8 cellular contexts compared by ENCODE assay signal in the genomic region with DNA sequence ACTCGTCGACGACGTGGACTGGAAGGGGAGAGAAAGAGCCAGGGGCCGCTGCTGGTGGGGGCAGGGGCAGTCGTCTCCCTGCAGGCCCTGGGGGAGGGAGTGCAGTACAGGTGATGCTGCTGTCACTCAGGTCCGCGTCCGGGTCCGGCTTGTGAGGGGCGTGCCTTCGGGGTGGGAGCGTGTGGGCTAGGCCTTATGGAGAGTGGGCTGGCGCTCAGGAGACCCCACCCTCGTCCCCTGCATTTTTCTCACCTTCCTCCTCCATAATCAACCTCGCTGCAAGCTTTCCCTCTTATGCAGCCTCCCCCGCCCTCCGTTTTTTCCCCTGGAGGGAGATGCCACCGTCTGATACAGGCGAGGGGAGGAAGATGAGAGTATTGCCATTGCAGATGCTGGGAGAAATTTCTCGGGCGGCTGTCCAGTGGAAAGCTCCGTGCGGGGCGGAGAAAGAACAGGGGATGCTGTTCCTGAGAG. TPM values are rescaled to one million over a fixed set of nuclear protein-coding genes. Genes with fewer than 3 reads are reported as not detected.
DNase-seq lines count a peak whose midpoint lies in the region; ATAC-seq and TF ChIP-seq lines count a peak whose summit lies in the region.

No MANE protein-coding gene starts in this region.

- H3K36me3 Mint-ChIP-seq in activated naive CD8-positive, alpha-beta T cell treated with anti-CD3 and anti-CD28 coated beads, Interleukin-2, amount 10 ng/mL, durations not matched to agents 7 days and 5 days: peaks cover 6% of the 10 kb centered on the region

- H3K9me3 Mint-ChIP-seq in activated naive CD8-positive, alpha-beta T cell treated with anti-CD3 and anti-CD28 coated beads, Interleukin-2, amount 10 ng/mL, durations not matched to agents 7 days and 5 days: no peaks in the 10 kb centered on the region

- DNase-seq in GOT3 (lab: John Stamatoyannopoulos, UW): peak; percentile 33
- DNase-seq in LHCN-M2 (ENCODE audit: low read depth): peak; percentile 48
- no peak for DNase-seq in SK-N-MC (ENCODE audit: low read depth, low spot score)
- DNase-seq in activated naive CD8-positive, alpha-beta T cell treated with anti-CD3 and anti-CD28 coated beads, Interleukin-2, amount 10 ng/mL, durations not matched to agents 7 days and 5 days: peak; percentile 71
- peak; percentile 26 for DNase-seq in left ventricle myocardium inferior
- DNase-seq in psoas muscle: peak; percentile 49 to 77

- no peaks in the 10 kb centered on the region for H3K9me3 ChIP-seq in ES-I3 (ENCODE audit: control insufficient read depth, insufficient read depth, low read length)
- H3K9me3 ChIP-seq in SK-N-MC (ENCODE audit: low read depth, low read length): no peaks in the 10 kb centered on the region
- H3K9me3 ChIP-seq in left ventricle myocardium inferior (replicated peaks): no peaks in the 10 kb centered on the region
- no peaks in the 10 kb centered on the region for H3K9me3 ChIP-seq in psoas muscle

- peak overlapping the region; percentile 88 for H3K4me3 Mint-ChIP-seq in activated naive CD8-positive, alpha-beta T cell treated with anti-CD3 and anti-CD28 coated beads, Interleukin-2, amount 10 ng/mL, durations not matched to agents 7 days and 5 days

- peak overlapping the region; percentile 76 for H3K27ac Mint-ChIP-seq in activated naive CD8-positive, alpha-beta T cell treated with anti-CD3 and anti-CD28 coated beads, Interleukin-2, amount 10 ng/mL, durations not matched to agents 7 days and 5 days

- 0% methylated on average over 25 of the region's 25 CpGs for WGBS in psoas muscle, 3 donors

- POLR2A ChIA-PET in activated naive CD8-positive, alpha-beta T cell treated with anti-CD3 and anti-CD28 coated beads, Interleukin-2, amount 10 ng/mL, durations not matched to agents 7 days and 5 days (lab: Charles Lee): interaction anchor here (1.0 to 6.9 kb wide), 4 partner anchors 32 to 205 kb away, joined by 3 to 51 read pairs (median 4); a partner anchor contains a TSS

- H3K4me3 ChIP-seq in SK-N-MC: peak overlapping the region; percentile 99
- H3K4me3 ChIP-seq in left ventricle myocardium inferior: peak overlapping the region; percentile 91
- peak overlapping the region; percentile 86 for H3K4me3 ChIP-seq in psoas muscle

- ATAC-seq in activated naive CD8-positive, alpha-beta T cell treated with anti-CD3 and anti-CD28 coated beads, Interleukin-2, amount 10 ng/mL, durations not matched to agents 7 days and 5 days (ENCODE audit: low read depth): peak; percentile 35
- ATAC-seq in psoas muscle: peak; percentile 28 to 52 (median 40)
- no peak for ATAC-seq in GM18519 (IDR thresholded peaks at IDR 0.05; ENCODE audit: low FRiP score, unreplicated experiment)

- H3K36me3 ChIP-seq in ES-I3 (ENCODE audit: insufficient read depth, low read length) (no peaks in the 10 kb centered on the region), SK-N-MC (ENCODE audit: insufficient read depth, low read length) (0 out of 2 replicates have a peak, but pooled peaks cover 3% of the 10 kb centered on the region), left ventricle myocardium inferior (no peaks in the 10 kb centered on the region), psoas muscle (ENCODE audit: insufficient read depth in 1 of 2, low read depth in 1 of 2) (no peaks in the 10 kb centered on the region)

- H3K4me1 ChIP-seq in ES-I3 (ENCODE audit: insufficient read depth, low read length): no peaks in the 10 kb centered on the region
- peaks cover 64% of the 10 kb centered on the region for H3K4me1 ChIP-seq in left ventricle myocardium inferior
- peaks cover 45% of the 10 kb centered on the region for H3K4me1 ChIP-seq in psoas muscle

- H3K9ac ChIP-seq in ES-I3 (ENCODE audit: low read depth, low read length) (peak overlapping the region; percentile 99), SK-N-MC (ENCODE audit: insufficient read length) (peak overlapping the region; percentile 89)

- peaks cover 29% of the 10 kb centered on the region for H3K4me1 Mint-ChIP-seq in activated naive CD8-positive, alpha-beta T cell treated with anti-CD3 and anti-CD28 coated beads, Interleukin-2, amount 10 ng/mL, durations not matched to agents 7 days and 5 days

- H3K27me3 Mint-ChIP-seq in activated naive CD8-positive, alpha-beta T cell treated with anti-CD3 and anti-CD28 coated beads, Interleukin-2, amount 10 ng/mL, durations not matched to agents 7 days and 5 days: no peaks in the 10 kb centered on the region

- intact Hi-C loops in left ventricle myocardium inferior (cut with micrococcal nuclease) (no loop called here), psoas muscle (cut with DNase I) (no loop called here)

- H3K27me3 ChIP-seq in left ventricle myocardium inferior (ENCODE audit: low read depth) (no peaks in the 10 kb centered on the region), psoas muscle (ENCODE audit: insufficient read depth in 3 of 3, low read length in 2 of 3) (no peaks in the 10 kb centered on the region)

- TF ChIP-seq CTCF in left ventricle myocardium inferior (IDR thresholded peaks at IDR 0.05; ENCODE audit: borderline replicate concordance) (no peak), psoas muscle (IDR thresholded peaks at IDR 0.05) (no peak)

- H3K27ac ChIP-seq in SK-N-MC: peak overlapping the region; percentile 48; the same call in 1 of the 2 replicates
- H3K27ac ChIP-seq in left ventricle myocardium inferior (replicated peaks): peak overlapping the region; percentile 96
- peak overlapping the region; percentile 94 for H3K27ac ChIP-seq in psoas muscle

RNA-seq across cellular contexts. Expression of a gene that starts 0.6 kb away (rescaled TPM):
- total RNA-seq in LHCN-M2 (2014; rRNA removed): 134 and 163 TPM in 2 replicates
- polyA plus RNA-seq in LHCN-M2 (2012): 79.4 TPM
- total RNA-seq in activated naive CD8-positive, alpha-beta T cell treated with anti-CD3 and anti-CD28 coated beads, Interleukin-2, amount 10 ng/mL, durations not matched to agents 7 days and 5 days: 10 to 100 TPM; 76.9 to 80.0 TPM
- total RNA-seq in left ventricle myocardium inferior: 166 TPM
- total RNA-seq in psoas muscle: 100 to 1,000 TPM; 124 to 179 (median 149) TPM
- 100 to 1,000 TPM; 159 to 613 (median 178) TPM for polyA plus RNA-seq in psoas muscle

RNA-seq across cellular contexts. Expression of a gene that starts 3.8 kb away (rescaled TPM):
- total RNA-seq in LHCN-M2 (2014; rRNA removed) (57.9 and 76.0 TPM in 2 replicates), left ventricle myocardium inferior (29.7 TPM), psoas muscle (10 to 100 TPM; 17.4 to 26.8 (median 22.1) TPM)
- 15.0 TPM for polyA plus RNA-seq in LHCN-M2 (2012)
- 10 to 100 TPM; 61.2 to 67.6 TPM for total RNA-seq in activated naive CD8-positive, alpha-beta T cell treated with anti-CD3 and anti-CD28 coated beads, Interleukin-2, amount 10 ng/mL, durations not matched to agents 7 days and 5 days
- polyA plus RNA-seq in psoas muscle: 10 to 100 TPM in 2 of 3 donors, 1 to 10 TPM in 1; 7.3 to 17.1 (median 14.1) TPM

RNA-seq across cellular contexts. Expression of a gene that starts 32.3 kb away (rescaled TPM):
- total RNA-seq in LHCN-M2 (2014; rRNA removed) (11.9 and 17.1 TPM in 2 replicates), left ventricle myocardium inferior (10.8 TPM), psoas muscle (10 to 100 TPM; 11.0 to 15.5 (median 13.9) TPM)
- polyA plus RNA-seq in LHCN-M2 (2012): 3.4 TPM
- 10 to 100 TPM; 37.7 to 38.5 TPM for total RNA-seq in activated naive CD8-positive, alpha-beta T cell treated with anti-CD3 and anti-CD28 coated beads, Interleukin-2, amount 10 ng/mL, durations not matched to agents 7 days and 5 days
- 1 to 10 TPM; 3.4 to 8.3 (median 3.7) TPM for polyA plus RNA-seq in psoas muscle
